ENCODE assay signal across 8 cellular contexts in genomic region chr6:123380257-123380656, GRCh38.
DNase-seq lines count a peak whose midpoint lies in the region; ATAC-seq and TF ChIP-seq lines count a peak whose summit lies in the region.

No MANE protein-coding gene starts in this region.

- POLR2A ChIA-PET in OCI-LY7 (lab: Charles Lee): interaction anchor here (0.7 kb wide), 2 partner anchors 12 to 285 kb away, joined by 3 read pairs; no protein-coding TSS in a partner anchor

- no peak overlapping the region for H3K27ac ChIP-seq in OCI-LY7 (ENCODE audit: low read depth, low read length, poor library complexity, severe bottlenecking)
- no peak overlapping the region for H3K27ac ChIP-seq in cardiac muscle cell

- H3K79me2 ChIP-seq in OCI-LY7 (ENCODE audit: insufficient read depth, low read depth, low read length): no peaks in the 10 kb centered on the region

- no peak overlapping the region for H2AFZ ChIP-seq in OCI-LY7 (ENCODE audit: low read length)

- no TSS peak for BruUV-seq in OCI-LY7 (replicated peaks; lab: Mats Ljungman, UMichigan)

- peak; percentile 8 for TF ChIP-seq CTCF in GM10266 (IDR thresholded peaks at IDR 0.05; ENCODE audit: control insufficient read depth, insufficient read depth, low read depth, missing control alignments)
- peak; percentile 35; the same call in 1 of the 2 replicates for TF ChIP-seq CTCF in OCI-LY7 (conservative IDR thresholded peaks at IDR 0.05; ENCODE audit: low read length)
- TF ChIP-seq CTCF in cardiac muscle cell (IDR thresholded peaks at IDR 0.05; ENCODE audit: low read depth, low read length): no peak

- CTCF ChIA-PET in OCI-LY7 (lab: Charles Lee; ENCODE audit: unreplicated experiment): no interaction called here

- H3K9me2 ChIP-seq in OCI-LY7 (ENCODE audit: insufficient read depth, low read length): no peaks in the 10 kb centered on the region

- H3K4me2 ChIP-seq in OCI-LY7 (ENCODE audit: low read length): no peak overlapping the region

- H3K36me3 ChIP-seq in OCI-LY7 (ENCODE audit: insufficient read depth, low read length): no peaks in the 10 kb centered on the region
- no peaks in the 10 kb centered on the region for H3K36me3 ChIP-seq in cardiac muscle cell

- H3K9me3 ChIP-seq in OCI-LY7 (ENCODE audit: low read length) (no peaks in the 10 kb centered on the region), cardiac muscle cell (ENCODE audit: low read depth) (no peaks in the 10 kb centered on the region)

- H3K4me3 ChIP-seq in OCI-LY7 (ENCODE audit: low read depth, low read length, poor library complexity, severe bottlenecking) (no peak overlapping the region), cardiac muscle cell (no peak overlapping the region)

- H3K4me1 ChIP-seq in OCI-LY7 (ENCODE audit: insufficient read depth, low read length, poor library complexity, severe bottlenecking) (no peaks in the 10 kb centered on the region), cardiac muscle cell (ENCODE audit: low read depth) (no peaks in the 10 kb centered on the region)

- no peaks in the 10 kb centered on the region for H4K20me1 ChIP-seq in OCI-LY7 (ENCODE audit: insufficient read depth, low read length)

- in situ Hi-C loops in KBM-7 (cut with MboI; ENCODE audit: low pct_unique_long_range_greater_than_20kb, low sequenced_read_pairs): no loop called here

- no peaks in the 10 kb centered on the region for H3K27me3 ChIP-seq in cardiac muscle cell

- intact Hi-C loops in OCI-LY7 (cut with micrococcal nuclease; ENCODE audit: unreplicated experiment): no loop called here

- DNase-seq in GM10266 (ENCODE audit: extremely low spot score): no peak
- DNase-seq in KBM-7: peak; percentile 5
- DNase-seq in OCI-LY7 (ENCODE audit: low spot score): peak; percentile 6
- peak; percentile 5 to 67 for DNase-seq in cardiac muscle cell (ENCODE audit: low read depth in 1 of 2, low spot score in 1 of 2)
- DNase-seq in GM19240 (ENCODE audit: insufficient read length, low spot score): no peak
- DNase-seq in effector CD8-positive, alpha-beta T cell (lab: John Stamatoyannopoulos, UW): no peak

- ATAC-seq in GM19452 (IDR thresholded peaks at IDR 0.05; ENCODE audit: unreplicated experiment) (no peak), HG03095 (IDR thresholded peaks at IDR 0.05; ENCODE audit: unreplicated experiment) (no peak)

Comparison
In these comparisons a context has a peak if more than half of its experiments do, and no peak if none do; other contexts are left out.
1. DNase-seq: peak in KBM-7 (single experiment), OCI-LY7 (single experiment) and cardiac muscle cell (2 of 2); none in GM10266 (single experiment), GM19240 (single experiment) and effector CD8-positive, alpha-beta T cell (single experiment).